ENCODE assay signal across 12 cellular contexts in the genomic region with DNA sequence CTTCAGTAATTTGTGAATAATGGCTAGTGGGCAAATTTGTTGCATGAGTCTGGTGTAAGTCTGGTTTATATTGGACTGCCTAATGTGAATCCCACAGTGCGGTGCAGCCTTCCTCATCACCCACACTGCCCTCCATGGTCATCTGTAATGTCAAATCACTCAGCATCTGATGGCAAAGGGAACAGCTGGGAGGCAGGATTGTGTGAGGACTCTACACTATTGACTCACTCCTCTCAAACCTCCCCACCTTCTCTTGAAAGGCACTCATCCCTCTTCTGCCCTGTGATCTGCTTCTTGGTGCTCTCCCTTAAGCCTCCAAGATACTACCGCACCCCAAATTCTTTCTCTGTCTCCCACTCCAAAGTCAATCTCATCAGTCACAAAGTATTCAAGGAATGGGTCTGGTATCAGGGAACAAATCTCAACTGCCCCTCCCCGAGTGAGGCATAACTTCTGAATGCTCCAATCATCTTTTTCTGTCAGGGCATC.
DNase-seq lines count a peak whose midpoint lies in the region; ATAC-seq and TF ChIP-seq lines count a peak whose summit lies in the region.
"Had no signal": no experiment of that assay in that cellular context is flagged by ENCODE, and none has a peak within 500 bp of the region (broad histone marks: within the 10 kb centered on the region; RNA-seq: fewer than 3 reads in every experiment).

No MANE protein-coding gene starts in this region.

- CTCF ChIA-PET in mammary epithelial cell (lab: Charles Lee; ENCODE audit: low non-redundant PET) = no interaction called here

- peak overlapping the region; percentile 40 for H3K27ac Mint-ChIP-seq in neural progenitor cell
- H3K27ac Mint-ChIP-seq: activated B cell treated with CpG ODN at 0.5 μM for 24 hours had no signal

- DNase-seq in GM04503 (ENCODE audit: low read depth) (peak; percentile 73), MG63 (peak; percentile 31), mammary epithelial cell (peak; percentile 91), neural progenitor cell (ENCODE audit: low spot score) (no peak), HuH-7 (ENCODE audit: low spot score) (no peak), esophagus squamous epithelium (lab: John Stamatoyannopoulos, UW) (no peak)
- DNase-seq: activated B cell treated with CpG ODN at 0.5 μM for 24 hours, NCI-H1048 had no signal

- ATAC-seq in GM21786 (IDR thresholded peaks at IDR 0.05; ENCODE audit: unreplicated experiment) (no peak), GM18907 (IDR thresholded peaks at IDR 0.05; ENCODE audit: unreplicated experiment) (no peak)

- H3K9me3 Mint-ChIP-seq in neural progenitor cell = no peaks in the 10 kb centered on the region
- H3K9me3 Mint-ChIP-seq: activated B cell treated with CpG ODN at 0.5 μM for 24 hours, brain had no signal

- peaks cover 46% of the 10 kb centered on the region for H3K4me1 Mint-ChIP-seq in neural progenitor cell
- H3K4me1 Mint-ChIP-seq: activated B cell treated with CpG ODN at 0.5 μM for 24 hours had no signal

- H3K4me1 ChIP-seq in mammary epithelial cell (ENCODE audit: insufficient read depth, low read length) = peaks cover 18% of the 10 kb centered on the region
- H3K4me1 ChIP-seq in neural progenitor cell = peaks cover 57% of the 10 kb centered on the region
- peaks cover 0 to 3% (median 0%) of the 10 kb centered on the region in 3 donors for H3K4me1 ChIP-seq in esophagus squamous epithelium

- H3K79me2 ChIP-seq in mammary epithelial cell (ENCODE audit: insufficient read depth, low read length) (peaks cover 53% of the 10 kb centered on the region), neural progenitor cell (ENCODE audit: low read depth) (peaks cover 96% of the 10 kb centered on the region)

- no peaks in the 10 kb centered on the region for H3K27me3 Mint-ChIP-seq in neural progenitor cell (ENCODE audit: insufficient read depth, low read depth)
- H3K27me3 Mint-ChIP-seq: activated B cell treated with CpG ODN at 0.5 μM for 24 hours, brain had no signal

- H3K4me2 ChIP-seq in mammary epithelial cell (ENCODE audit: insufficient read depth, low read depth, low read length) (peak overlapping the region; percentile 5), neural progenitor cell (no peak overlapping the region)

- no peak overlapping the region for H3K4me3 Mint-ChIP-seq in neural progenitor cell
- H3K4me3 Mint-ChIP-seq: activated B cell treated with CpG ODN at 0.5 μM for 24 hours, brain had no signal

- H3K9me3 ChIP-seq in MG63 (no peaks in the 10 kb centered on the region), mammary epithelial cell (replicated peaks; ENCODE audit: insufficient read depth, low read length) (no peaks in the 10 kb centered on the region), neural progenitor cell (ENCODE audit: low read depth) (no peaks in the 10 kb centered on the region), esophagus squamous epithelium (no peaks in the 10 kb centered on the region)
- H3K9me3 ChIP-seq: thoracic aorta had no signal

- dilution Hi-C loops in mammary epithelial cell (cut with HindIII; ENCODE audit: low sequenced_read_pairs) = no loop called here

- no TSS peak for BruUV-seq in mammary epithelial cell (replicated peaks; lab: Mats Ljungman, UMichigan)

- TF ChIP-seq POLR2A in esophagus squamous epithelium (IDR thresholded peaks at IDR 0.05) = no peak

- H3K27ac ChIP-seq in mammary epithelial cell (ENCODE audit: insufficient read depth, low read depth, low read length) (peak overlapping the region; percentile 80), neural progenitor cell (no peak overlapping the region), esophagus squamous epithelium (no peak overlapping the region)
- H3K27ac ChIP-seq: thoracic aorta had no signal

- in situ Hi-C loops in mammary epithelial cell (cut with MboI; ENCODE audit: low sequenced_read_pairs in 2 of 2) = no loop called here

- H2AFZ ChIP-seq in mammary epithelial cell (ENCODE audit: low read depth, low read length) = no peak overlapping the region
- no peak overlapping the region for H2AFZ ChIP-seq in neural progenitor cell (replicated peaks)

- 82% methylated on average over 2 of the region's 3 CpGs for WGBS in mammary epithelial cell (ENCODE audit: low coverage, missing lambda C conversion rate)
- WGBS in esophagus squamous epithelium, 2 donors = 67 to 84% methylated on average over 3 of the region's 3 CpGs

- H3K4me3 ChIP-seq in MG63 = no peak overlapping the region
- H3K4me3 ChIP-seq in mammary epithelial cell (replicated peaks in 1 of 3; ENCODE audit: insufficient read depth in 1 of 3, low read depth in 2 of 3, low read length in 3 of 3) = no peak overlapping the region
- no peak overlapping the region for H3K4me3 ChIP-seq in neural progenitor cell
- H3K4me3 ChIP-seq in esophagus squamous epithelium = no peak overlapping the region
- H3K4me3 ChIP-seq: thoracic aorta had no signal

- H3K36me3 ChIP-seq in MG63 = no peaks in the 10 kb centered on the region
- no peaks in the 10 kb centered on the region for H3K36me3 ChIP-seq in mammary epithelial cell (ENCODE audit: insufficient read depth, low read length)
- H3K36me3 ChIP-seq in neural progenitor cell = no peaks in the 10 kb centered on the region
- no peaks in the 10 kb centered on the region for H3K36me3 ChIP-seq in esophagus squamous epithelium
- H3K36me3 ChIP-seq: thoracic aorta had no signal

- H3K9ac ChIP-seq in mammary epithelial cell (ENCODE audit: insufficient read depth, low read length) = no peak overlapping the region
- no peak overlapping the region for H3K9ac ChIP-seq in neural progenitor cell

- no peak for TF ChIP-seq CTCF in mammary epithelial cell (conservative IDR thresholded peaks at IDR 0.05 in 1 of 2, IDR thresholded peaks at IDR 0.05 in 1 of 2; ENCODE audit: extremely low read depth in 1 of 2, insufficient read depth in 1 of 2, low read depth in 1 of 2, low read length in 2 of 2)
- no peak for TF ChIP-seq CTCF in neural progenitor cell (IDR thresholded peaks at IDR 0.05)
- TF ChIP-seq CTCF in esophagus squamous epithelium (IDR thresholded peaks at IDR 0.05) = no peak

- H3F3A ChIP-seq in neural progenitor cell (ENCODE audit: low read depth) = peaks cover 48% of the 10 kb centered on the region

- no peaks in the 10 kb centered on the region for H3K27me3 ChIP-seq in MG63
- no peaks in the 10 kb centered on the region for H3K27me3 ChIP-seq in mammary epithelial cell (ENCODE audit: insufficient read depth, low read length)
- H3K27me3 ChIP-seq in neural progenitor cell = no peaks in the 10 kb centered on the region
- no peaks in the 10 kb centered on the region for H3K27me3 ChIP-seq in esophagus squamous epithelium

- no peaks in the 10 kb centered on the region for H3K36me3 Mint-ChIP-seq in neural progenitor cell
- H3K36me3 Mint-ChIP-seq: brain had no signal

- intact Hi-C loops in mammary epithelial cell (cut with micrococcal nuclease) (loop anchor here (2.0 to 5.0 kb wide), 2 partner anchors 34 to 37 kb away; no protein-coding TSS in a partner anchor), esophagus squamous epithelium (cut with DNase I) (no loop called here)

- no peaks in the 10 kb centered on the region for H4K20me1 ChIP-seq in mammary epithelial cell (ENCODE audit: insufficient read depth, low read length)
- H4K20me1 ChIP-seq in neural progenitor cell (ENCODE audit: low read depth) = peaks cover 89% of the 10 kb centered on the region

Comparison
In these comparisons a context has a peak if more than half of its experiments do, and no peak if none do; other contexts are left out.
1. DNase-seq: peak in GM04503 (single experiment), MG63 (single experiment) and mammary epithelial cell (single experiment); none in neural progenitor cell (single experiment), HuH-7 (single experiment) and esophagus squamous epithelium (single experiment).